Comparison of ENCODE assay signal across 21 cellular contexts in the genomic region with DNA sequence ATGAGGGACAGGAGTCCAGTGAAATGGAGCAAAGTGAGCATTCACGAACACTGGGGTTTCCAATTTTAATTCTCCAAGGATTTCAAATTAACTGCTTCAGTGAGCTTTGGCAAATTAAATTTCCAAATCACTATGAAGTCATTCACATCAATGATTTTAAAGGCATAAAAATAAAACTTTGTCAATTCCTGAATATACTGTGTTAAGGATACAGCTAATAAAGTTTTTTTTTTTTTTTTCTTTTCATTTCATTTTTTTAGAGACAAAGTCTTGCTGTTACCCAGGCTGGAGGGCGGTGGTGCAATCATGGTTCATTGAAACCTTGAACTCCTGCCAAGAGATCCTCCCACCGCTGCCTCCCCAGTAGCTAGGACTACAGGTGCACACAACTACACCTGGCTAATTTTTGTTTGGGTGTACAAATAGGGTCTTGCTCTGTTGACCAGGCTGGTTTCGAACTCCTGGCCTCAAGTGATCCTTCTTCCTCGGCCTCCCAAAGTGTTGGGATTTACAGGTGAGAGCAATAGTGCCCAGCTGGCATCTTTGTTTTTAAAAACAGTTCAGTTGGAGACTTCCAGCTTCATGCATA. TPM values are rescaled to one million over a fixed set of nuclear protein-coding genes. Genes with fewer than 3 reads are reported as not detected.
A peak's percentile ranks its signal among the peaks of the same experiment; 100 is the strongest.
DNase-seq lines count a peak whose midpoint lies in the region; ATAC-seq and TF ChIP-seq lines count a peak whose summit lies in the region.
"Had no signal": no experiment of that assay in that cellular context is flagged by ENCODE, and none has a peak within 500 bp of the region (broad histone marks: within the 10 kb centered on the region; RNA-seq: fewer than 3 reads in every experiment).

No MANE protein-coding gene starts in this region.

- H4K20me1 ChIP-seq in HCT116 (ENCODE audit: insufficient read depth) (peaks cover 24% of the 10 kb centered on the region; the same call in 1 of the 2 replicates), SU-DHL-6 (ENCODE audit: low read depth, low read length) (peaks cover 68% of the 10 kb centered on the region)

- H3K27me3 Mint-ChIP-seq in Caco-2 (ENCODE audit: insufficient read depth, unreplicated experiment) = no peaks in the 10 kb centered on the region
- no peaks in the 10 kb centered on the region for H3K27me3 Mint-ChIP-seq in activated naive CD4-positive, alpha-beta T cell treated with anti-CD3 and anti-CD28 coated beads for 36 hours (ENCODE audit: low read depth)
- H3K27me3 Mint-ChIP-seq: IgD-negative memory B cell; naive thymus-derived CD8-positive, alpha-beta T cell had no signal

- peak overlapping the region; percentile 14 for H3K27ac Mint-ChIP-seq in Caco-2 (ENCODE audit: unreplicated experiment)
- H3K27ac Mint-ChIP-seq in activated naive CD4-positive, alpha-beta T cell treated with anti-CD3 and anti-CD28 coated beads for 36 hours = no peak overlapping the region

- H3K4me1 ChIP-seq in Caco-2 (peaks cover 44% of the 10 kb centered on the region), HCT116 (ENCODE audit: control insufficient read depth in 1 of 2, insufficient read depth in 2 of 2, low read length in 2 of 2) (peaks cover 20 to 36% of the 10 kb centered on the region in 2 experiments)
- H3K4me1 ChIP-seq: parathyroid adenoma had no signal

- H3K9me3 ChIP-seq in Caco-2 (0 out of 2 replicates have a peak, but pooled peaks cover 4% of the 10 kb centered on the region), HCT116 (ENCODE audit: control insufficient read depth in 1 of 2, insufficient read depth in 1 of 2, low read depth in 1 of 2, low read length in 2 of 2) (no peaks in the 10 kb centered on the region), SU-DHL-6 (ENCODE audit: insufficient read depth, low read length) (no peaks in the 10 kb centered on the region)
- H3K9me3 ChIP-seq: ascending aorta had no signal

- intact Hi-C loops in Caco-2 (cut with micrococcal nuclease; ENCODE audit: unreplicated experiment) (no loop called here), HCT116 (cut with micrococcal nuclease) (no loop called here)
- intact Hi-C loops in activated naive CD4-positive, alpha-beta T cell treated with anti-CD3 and anti-CD28 coated beads for 36 hours (cut with micrococcal nuclease) = no loop called here

- ATAC-seq in HCT116 (no peak), left lobe of liver (peak; percentile 49), GM18909 (IDR thresholded peaks at IDR 0.05; ENCODE audit: poor library complexity, unreplicated experiment) (no peak)
- ATAC-seq: heart right ventricle; naive thymus-derived CD8-positive, alpha-beta T cell; PC-3 had no signal

- RAD21 ChIA-PET in HCT116 (lab: Charles Lee; ENCODE audit: low non-redundant PET in 1 of 2, low total read pairs in 2 of 2, uncharacterized antibody in 2 of 2, unreplicated experiment in 2 of 2) = no interaction called here

- H3K27me3 ChIP-seq in Caco-2 (replicated peaks; ENCODE audit: control insufficient read depth, insufficient read depth, low read length) (no peaks in the 10 kb centered on the region), HCT116 (ENCODE audit: insufficient read depth, low read length) (no peaks in the 10 kb centered on the region), SU-DHL-6 (ENCODE audit: low read length) (no peaks in the 10 kb centered on the region)
- H3K27me3 ChIP-seq: ascending aorta, heart right ventricle had no signal

- peaks cover 45% of the 10 kb centered on the region for H3K36me3 Mint-ChIP-seq in Caco-2 (ENCODE audit: insufficient read depth, unreplicated experiment)
- H3K36me3 Mint-ChIP-seq in activated naive CD4-positive, alpha-beta T cell treated with anti-CD3 and anti-CD28 coated beads for 36 hours (ENCODE audit: low read depth) = peaks cover 11% of the 10 kb centered on the region

- H2AFZ ChIP-seq in HCT116 (ENCODE audit: low read depth, low read length, poor library complexity, severe bottlenecking) (no peak overlapping the region), SU-DHL-6 (ENCODE audit: low read depth, low read length, severe bottlenecking) (no peak overlapping the region)
- H2AFZ ChIP-seq: parathyroid adenoma had no signal

- TF ChIP-seq POLR2A in HCT116 (IDR thresholded peaks at IDR 0.05; ENCODE audit: borderline replicate concordance, extremely low read depth, insufficient read depth, insufficient read length) = no peak

- H3K27ac ChIP-seq in HCT116 (ENCODE audit: low read depth, low read length) = no peak overlapping the region
- H3K27ac ChIP-seq in SU-DHL-6 (ENCODE audit: low read depth, low read length) = no peak overlapping the region
- H3K27ac ChIP-seq: ascending aorta, heart right ventricle, parathyroid adenoma had no signal

- H3K9me2 ChIP-seq in HCT116 (ENCODE audit: insufficient read depth) = no peaks in the 10 kb centered on the region
- no peaks in the 10 kb centered on the region for H3K9me2 ChIP-seq in SU-DHL-6 (replicated peaks; ENCODE audit: insufficient read depth, low read length)

- peak overlapping the region; percentile 35 for H3K4me2 ChIP-seq in HCT116 (ENCODE audit: low read length)
- peak overlapping the region; percentile 15 for H3K4me2 ChIP-seq in SU-DHL-6 (ENCODE audit: low read depth, low read length, poor library complexity, severe bottlenecking)

- H3K9me3 Mint-ChIP-seq in Caco-2 (ENCODE audit: unreplicated experiment) = peaks cover 10% of the 10 kb centered on the region
- no peaks in the 10 kb centered on the region for H3K9me3 Mint-ChIP-seq in activated naive CD4-positive, alpha-beta T cell treated with anti-CD3 and anti-CD28 coated beads for 36 hours
- H3K9me3 Mint-ChIP-seq: IgD-negative memory B cell; naive thymus-derived CD8-positive, alpha-beta T cell had no signal

- H3F3A ChIP-seq in SU-DHL-6 (ENCODE audit: insufficient read depth) = peaks cover 17% of the 10 kb centered on the region; the same call in 1 of the 2 replicates

- H3K4me3 Mint-ChIP-seq in Caco-2 (ENCODE audit: unreplicated experiment) = no peak overlapping the region
- H3K4me3 Mint-ChIP-seq in activated naive CD4-positive, alpha-beta T cell treated with anti-CD3 and anti-CD28 coated beads for 36 hours = no peak overlapping the region

- POLR2A ChIA-PET in Caco-2 (lab: Charles Lee) = no interaction called here
- POLR2A ChIA-PET in HCT116 (lab: Charles Lee) = interaction anchor here (0.6 kb wide), 1 partner anchor 18 kb away, joined by 3 read pairs; no protein-coding TSS in a partner anchor

- H3K4me1 Mint-ChIP-seq in Caco-2 (ENCODE audit: low read depth, unreplicated experiment) = peaks cover 55% of the 10 kb centered on the region
- H3K4me1 Mint-ChIP-seq in activated naive CD4-positive, alpha-beta T cell treated with anti-CD3 and anti-CD28 coated beads for 36 hours (ENCODE audit: low read depth) = peaks cover 71% of the 10 kb centered on the region

- TF ChIP-seq RAD21 in HCT116 (IDR thresholded peaks at IDR 0.05; ENCODE audit: low read depth) = no peak

- DNase-seq in Caco-2 (no peak), HCT116 (ENCODE audit: low read depth, low spot score) (no peak), left lobe of liver (ENCODE audit: low spot score) (no peak)
- no peak for DNase-seq in activated CD8-positive, alpha-beta memory T cell treated with anti-CD3 and anti-CD28 coated beads, Interleukin-2, amount 50 U/mL, for 4 hours
- DNase-seq in activated naive CD4-positive, alpha-beta T cell treated with anti-CD3 and anti-CD28 coated beads for 36 hours = no peak
- DNase-seq: activated CD8-positive, alpha-beta memory T cell treated with anti-CD3 and anti-CD28 coated beads, Interleukin-2, amount 50 U/mL, for 48 hours; activated naive CD4-positive, alpha-beta T cell; COR-L47; heart right ventricle; islet precursor cell; naive thymus-derived CD8-positive, alpha-beta T cell; NCI-H1092 treated with DMSO at 0.1 percent for 48 hours; NCI-H2107; NCI-H82; PC-3; T1000 had no signal

- H3K36me3 ChIP-seq in Caco-2 (ENCODE audit: control insufficient read depth, insufficient read depth, low read length) (no peaks in the 10 kb centered on the region), HCT116 (ENCODE audit: control insufficient read depth in 1 of 2, insufficient read depth in 2 of 2, low read length in 2 of 2) (no peaks in the 10 kb centered on the region; a peak in 1 of 4 replicates), SU-DHL-6 (ENCODE audit: low read length) (peaks cover 12% of the 10 kb centered on the region; the same call in 1 of the 2 replicates)
- H3K36me3 ChIP-seq: ascending aorta had no signal

- H3K9ac ChIP-seq in HCT116 (ENCODE audit: low read length) (no peak overlapping the region), SU-DHL-6 (ENCODE audit: low read length) (no peak overlapping the region)
- H3K9ac ChIP-seq: parathyroid adenoma had no signal

- CTCF ChIA-PET in Caco-2 (lab: Charles Lee) = no interaction called here
- CTCF ChIA-PET in HCT116 (lab: Charles Lee) = no interaction called here
- CTCF ChIA-PET in activated naive CD4-positive, alpha-beta T cell treated with anti-CD3 and anti-CD28 coated beads for 36 hours (lab: Charles Lee) = interaction anchor here (0.7 to 1.3 kb wide), 3 partner anchors 9 to 1650 kb away, joined by 3 read pairs; no protein-coding TSS in a partner anchor

- peaks cover 100% of the 10 kb centered on the region for H3K79me2 ChIP-seq in HCT116 (ENCODE audit: insufficient read depth, low read length)
- peaks cover 100% of the 10 kb centered on the region for H3K79me2 ChIP-seq in SU-DHL-6 (ENCODE audit: insufficient read depth, low read length)

- TF ChIP-seq CTCF in Caco-2 (IDR thresholded peaks at IDR 0.05; ENCODE audit: insufficient read depth in 1 of 2, low read depth in 1 of 2, low read length in 1 of 2, severe bottlenecking in 1 of 2, unreplicated experiment in 1 of 2) (no peak), HCT116 (IDR thresholded peaks at IDR 0.05 in 2 of 3, conservative IDR thresholded peaks at IDR 0.05 in 1 of 3; ENCODE audit: borderline replicate concordance in 1 of 3, insufficient read depth in 1 of 3, low read depth in 2 of 3, low read length in 2 of 3) (no peak), SU-DHL-6 (IDR thresholded peaks at IDR 0.05; ENCODE audit: insufficient read depth, low read length, poor library complexity, severe bottlenecking) (no peak)

- H3K4me3 ChIP-seq in Caco-2 (ENCODE audit: low read depth, low read length) (no peak overlapping the region), HCT116 (replicated peaks in 1 of 2; ENCODE audit: low read depth in 1 of 2, low read length in 2 of 2) (no peak overlapping the region), SU-DHL-6 (ENCODE audit: insufficient read depth, low read length, poor library complexity, severe bottlenecking) (no peak overlapping the region)
- H3K4me3 ChIP-seq: ascending aorta, heart right ventricle had no signal

- BruUV-seq in Caco-2 (replicated peaks; lab: Mats Ljungman, UMichigan) (no TSS peak), HCT116 (replicated peaks; lab: Mats Ljungman, UMichigan) (no TSS peak)

TF ChIP-seq in HCT116, 20 proteins besides CTCF, POLR2A, EP300 and RAD21 (continues in another document):
- TF ChIP-seq YY1 (IDR thresholded peaks at IDR 0.05; ENCODE audit: extremely low read depth, insufficient replicate concordance, low read depth, low read length) = no peak
- TF ChIP-seq SIN3A (IDR thresholded peaks at IDR 0.05; ENCODE audit: low read depth) = no peak
- no peak for TF ChIP-seq SRF (IDR thresholded peaks at IDR 0.05; ENCODE audit: low read depth)
- TF ChIP-seq POLR2AphosphoS5 (IDR thresholded peaks at IDR 0.05; ENCODE audit: low read depth, low read length) = no peak

RNA-seq across cellular contexts. Expression of a gene that starts 21.9 kb away (rescaled TPM):
- 57.4 and 60.4 TPM in 2 replicates for total RNA-seq in Caco-2 (2022)
- 52.5 TPM for total RNA-seq in HCT116 (2021; ENCODE audit: unreplicated experiment)
- 14.2 and 18.7 TPM in 2 replicates for polyA plus RNA-seq in HCT116 (2012)
- total RNA-seq in left lobe of liver = 10.7 TPM
- 10 to 100 TPM; 44.4 to 44.7 TPM for total RNA-seq in activated naive CD4-positive, alpha-beta T cell treated with anti-CD3 and anti-CD28 coated beads for 36 hours
